In genomic region chr17:68600123-68600880, GRCh38 we compare ENCODE assay signal across 9 cellular contexts. TPM values are rescaled to one million over a fixed set of nuclear protein-coding genes. Genes with fewer than 3 reads are reported as not detected.
DNase-seq lines count a peak whose midpoint lies in the region; ATAC-seq and TF ChIP-seq lines count a peak whose summit lies in the region.
"Had no signal": no experiment of that assay in that cellular context is flagged by ENCODE, and none has a peak within 500 bp of the region (broad histone marks: within the 10 kb centered on the region; RNA-seq: fewer than 3 reads in every experiment).

No MANE protein-coding gene starts in this region.

- H3K36me3 Mint-ChIP-seq in naive thymus-derived CD8-positive, alpha-beta T cell: no peaks in the 10 kb centered on the region

- no peak overlapping the region for H3K4me3 ChIP-seq in GM06990 (replicated peaks; ENCODE audit: low read depth, low read length)
- H3K4me3 ChIP-seq in RWPE2 (ENCODE audit: severe bottlenecking): peak overlapping the region; percentile 20
- peak overlapping the region; percentile 58 to 60 for H3K4me3 ChIP-seq in esophagus (ENCODE audit: low read depth in 1 of 2, low read length in 2 of 2)

- H3K27ac ChIP-seq in RWPE2 (ENCODE audit: poor library complexity, severe bottlenecking) (no peak overlapping the region), esophagus (ENCODE audit: low read depth in 2 of 2, low read length in 1 of 2) (peak overlapping the region in 1 of 2 donors; percentile 47)

- TF ChIP-seq CTCF in GM06990 (IDR thresholded peaks at IDR 0.05; ENCODE audit: insufficient read depth, low read length, poor library complexity, severe bottlenecking): no peak
- TF ChIP-seq CTCF in RWPE2 (IDR thresholded peaks at IDR 0.05; ENCODE audit: poor library complexity, severe bottlenecking): peak; percentile 26

- DNase-seq in GM06990 (ENCODE audit: extremely low read depth, insufficient read length) (peak; percentile 12), RWPE2 (ENCODE audit: low spot score) (no peak), NCI-H1105 treated with DMSO at 0.1 percent for 48 hours (lab: John Stamatoyannopoulos, UW) (no peak)
- DNase-seq in naive thymus-derived CD8-positive, alpha-beta T cell: peak in 4 of 10 donors; percentile 3 to 19 (median 7)
- DNase-seq in stimulated activated CD4-positive, alpha-beta T cell treated with anti-CD3 and anti-CD28 coated beads, Interleukin-4, amount 100 ng/mL, for 24 hours: no peak

- peaks cover 55 to 85% (median 66%) of the 10 kb centered on the region in 5 donors for H3K27me3 Mint-ChIP-seq in naive thymus-derived CD8-positive, alpha-beta T cell

- peaks cover 6 to 29% (median 25%) of the 10 kb centered on the region in 4 donors for H3K4me1 Mint-ChIP-seq in naive thymus-derived CD8-positive, alpha-beta T cell

- 2% methylated on average over 65 to 79 of the region's 79 CpGs for WGBS in esophagus, 2 donors

- H3K9me3 Mint-ChIP-seq in naive thymus-derived CD8-positive, alpha-beta T cell: peaks cover 0 to 7% (median 0%) of the 10 kb centered on the region in 9 donors

- peak overlapping the region in 8 of 10 donors; percentile 24 to 89 (median 81) for H3K4me3 Mint-ChIP-seq in naive thymus-derived CD8-positive, alpha-beta T cell

- H3K27me3 ChIP-seq in GM06990 (replicated peaks; ENCODE audit: control insufficient read depth, insufficient read depth, low read length) (peaks cover 3% of the 10 kb centered on the region), RWPE2 (ENCODE audit: insufficient read depth, poor library complexity, severe bottlenecking) (peaks cover 53% of the 10 kb centered on the region), esophagus (ENCODE audit: control insufficient read depth in 1 of 2, insufficient read depth in 2 of 2, low read length in 2 of 2) (no peaks in the 10 kb centered on the region)

- H3K9me3 ChIP-seq in RWPE2 (ENCODE audit: severe bottlenecking): no peaks in the 10 kb centered on the region
- H3K9me3 ChIP-seq in esophagus (ENCODE audit: control insufficient read depth in 2 of 2, insufficient read depth in 1 of 2, low read depth in 1 of 2, low read length in 1 of 2): no peaks in the 10 kb centered on the region

- no peak overlapping the region for H3K27ac Mint-ChIP-seq in naive thymus-derived CD8-positive, alpha-beta T cell

- no peaks in the 10 kb centered on the region for H3K36me3 ChIP-seq in GM06990 (ENCODE audit: control insufficient read depth, insufficient read depth, low read length)
- H3K36me3 ChIP-seq in RWPE2 (ENCODE audit: low read depth): no peaks in the 10 kb centered on the region
- no peaks in the 10 kb centered on the region for H3K36me3 ChIP-seq in esophagus (ENCODE audit: control insufficient read depth in 2 of 2, insufficient read depth in 2 of 2, low read length in 1 of 2)

- POLR2A ChIA-PET in naive thymus-derived CD8-positive, alpha-beta T cell (lab: Charles Lee): no interaction called here

- peak; percentile 68 for ATAC-seq in RWPE2 (ENCODE audit: low read depth)
- ATAC-seq in naive thymus-derived CD8-positive, alpha-beta T cell: peak in 1 of 2 donors; percentile 45
- ATAC-seq in HG03196 (IDR thresholded peaks at IDR 0.05; ENCODE audit: unreplicated experiment): no peak
- ATAC-seq in HG03175 (IDR thresholded peaks at IDR 0.05; ENCODE audit: unreplicated experiment): no peak

- no peaks in the 10 kb centered on the region for H3K4me1 ChIP-seq in RWPE2 (ENCODE audit: insufficient read depth, poor library complexity, severe bottlenecking)
- H3K4me1 ChIP-seq in esophagus (ENCODE audit: control insufficient read depth in 2 of 2, insufficient read depth in 2 of 2, low read length in 1 of 2): peaks cover 0 to 12% of the 10 kb centered on the region in 2 donors

RNA-seq across cellular contexts. Expression of gene FAM20A, which starts 0.9 kb away (rescaled TPM):
- polyA plus RNA-seq in esophagus: 1 to 10 TPM; 1.8 to 4.3 TPM
- total RNA-seq in naive thymus-derived CD8-positive, alpha-beta T cell: not detected
- under 1 TPM in 2 of 3 donors, not detected in 1; 0.11 to 0.20 TPM for polyA plus RNA-seq in naive thymus-derived CD8-positive, alpha-beta T cell
- total RNA-seq: dermis microvascular lymphatic vessel endothelial cell had no signal
